ENCODE assay signal across 8 cellular contexts in genomic region chr20:34875657-34876160, GRCh38. TPM values are rescaled to one million over a fixed set of nuclear protein-coding genes. Genes with fewer than 3 reads are reported as not detected.
DNase-seq lines count a peak whose midpoint lies in the region; ATAC-seq and TF ChIP-seq lines count a peak whose summit lies in the region.

No MANE protein-coding gene starts in this region.

- H3K27ac ChIP-seq in DND-41 (ENCODE audit: low read length) (no peak overlapping the region), duodenal mucosa (ENCODE audit: low read depth, low read length) (peak overlapping the region; percentile 91), osteoblast (ENCODE audit: low read depth, low read length) (peak overlapping the region; percentile 52)

- H2AFZ ChIP-seq in DND-41 (ENCODE audit: low read depth, low read length) = peak overlapping the region; percentile 37
- H2AFZ ChIP-seq in osteoblast (ENCODE audit: low read length) = peak overlapping the region; percentile 91

- H4K20me1 ChIP-seq in DND-41 (ENCODE audit: insufficient read depth, low read length) = no peaks in the 10 kb centered on the region
- H4K20me1 ChIP-seq in osteoblast (ENCODE audit: insufficient read depth, low read length) = peaks cover 5% of the 10 kb centered on the region

- H3K9me3 ChIP-seq in DND-41 (ENCODE audit: insufficient read depth, low read length, severe bottlenecking) = no peaks in the 10 kb centered on the region
- no peaks in the 10 kb centered on the region for H3K9me3 ChIP-seq in MG63
- no peaks in the 10 kb centered on the region for H3K9me3 ChIP-seq in duodenal mucosa (ENCODE audit: control insufficient read depth in 1 of 2, low read length in 2 of 2)
- H3K9me3 ChIP-seq in osteoblast (ENCODE audit: low read depth, low read length) = no peaks in the 10 kb centered on the region

- no peaks in the 10 kb centered on the region for H3K36me3 ChIP-seq in DND-41 (ENCODE audit: insufficient read depth, low read length)
- H3K36me3 ChIP-seq in MG63 = no peaks in the 10 kb centered on the region
- no peaks in the 10 kb centered on the region for H3K36me3 ChIP-seq in duodenal mucosa (ENCODE audit: control insufficient read depth in 1 of 2, insufficient read depth in 2 of 2, low read length in 2 of 2)
- no peaks in the 10 kb centered on the region for H3K36me3 ChIP-seq in osteoblast (ENCODE audit: insufficient read depth, low read length)

- DNase-seq in DND-41 (no peak), MG63 (no peak), osteoblast (ENCODE audit: insufficient read length, low spot score, missing footprints) (no peak), epidermal melanocyte (ENCODE audit: insufficient read length, low spot score) (no peak), nucleus accumbens (lab: John Stamatoyannopoulos, UW) (no peak), NCI-H69 (lab: John Stamatoyannopoulos, UW) (no peak)

- H3K79me2 ChIP-seq in DND-41 (ENCODE audit: insufficient read depth, low read length) (peaks cover 21% of the 10 kb centered on the region), osteoblast (ENCODE audit: insufficient read depth, low read length) (peaks cover 21% of the 10 kb centered on the region)

- TF ChIP-seq CTCF in DND-41 (IDR thresholded peaks at IDR 0.05; ENCODE audit: borderline replicate concordance, extremely low read depth, low read length, poor library complexity, severe bottlenecking) (peak; percentile 34), osteoblast (IDR thresholded peaks at IDR 0.05; ENCODE audit: extremely low read depth, low read depth, low read length) (peak; percentile 26)

- ATAC-seq in DND-41 (ENCODE audit: insufficient read depth, low read depth) (no peak), HG03439 (IDR thresholded peaks at IDR 0.05; ENCODE audit: unreplicated experiment) (no peak)

- H3K4me3 ChIP-seq in DND-41 (ENCODE audit: low read depth in 1 of 2, low read length in 2 of 2) (peak overlapping the region in 1 of 2 experiments; percentile 52; a peak in 3 of 4 replicates), MG63 (peak overlapping the region; percentile 70), duodenal mucosa (ENCODE audit: low read depth in 1 of 2, low read length in 2 of 2) (peak overlapping the region; percentile 40 to 53), osteoblast (ENCODE audit: insufficient read depth, low read length) (peak overlapping the region; percentile 77)

- H3K4me2 ChIP-seq in DND-41 (ENCODE audit: insufficient read depth, low read length) (peak overlapping the region; percentile 68), osteoblast (ENCODE audit: insufficient read depth, low read length) (peak overlapping the region; percentile 96)

- H3K4me1 ChIP-seq in DND-41 (ENCODE audit: insufficient read depth, low read length) = peaks cover 54% of the 10 kb centered on the region
- H3K4me1 ChIP-seq in duodenal mucosa (ENCODE audit: control insufficient read depth in 1 of 2, insufficient read depth in 2 of 2, low read length in 2 of 2) = peaks cover 44 to 45% of the 10 kb centered on the region in 2 donors
- peaks cover 31% of the 10 kb centered on the region for H3K4me1 ChIP-seq in osteoblast (ENCODE audit: insufficient read depth, low read length)

- H3K9ac ChIP-seq in DND-41 (ENCODE audit: low read depth, low read length) (peak overlapping the region; percentile 35), duodenal mucosa (ENCODE audit: low read depth in 1 of 2, low read length in 2 of 2) (peak overlapping the region; percentile 66 to 70)

- H3K27me3 ChIP-seq in DND-41 (ENCODE audit: insufficient read depth, low read length, poor library complexity) = peaks cover 7% of the 10 kb centered on the region
- H3K27me3 ChIP-seq in MG63 = peaks cover 6% of the 10 kb centered on the region; the same call in 1 of the 2 replicates
- no peaks in the 10 kb centered on the region for H3K27me3 ChIP-seq in duodenal mucosa (ENCODE audit: control insufficient read depth in 1 of 2, insufficient read depth in 2 of 2, low read length in 2 of 2)
- H3K27me3 ChIP-seq in osteoblast (ENCODE audit: insufficient read depth, low read length) = no peaks in the 10 kb centered on the region

RNA-seq across cellular contexts. Expression of gene ACSS2, which starts 0.7 kb away (rescaled TPM):
- total RNA-seq in MG63 (2014; rRNA removed; shearing (Covaris generic); ENCODE audit: low replicate concordance) = 24.8 and 31.8 TPM in 2 replicates
- total RNA-seq in osteoblast = 76.4 and 88.4 TPM in 2 replicates

RNA-seq across cellular contexts. Expression of gene GGT7, which starts 3.1 kb away (rescaled TPM):
- total RNA-seq in MG63 (2014; rRNA removed; shearing (Covaris generic); ENCODE audit: low replicate concordance) = 0.12 and 3.4 TPM in 2 replicates
- 10.0 and 12.7 TPM in 2 replicates for total RNA-seq in osteoblast

RNA-seq across cellular contexts. Expression of gene NCOA6, which starts 50.3 kb away (rescaled TPM):
- 2.1 and 2.4 TPM in 2 replicates for total RNA-seq in MG63 (2014; rRNA removed; shearing (Covaris generic); ENCODE audit: low replicate concordance)
- total RNA-seq in osteoblast = 8.7 and 10.6 TPM in 2 replicates
